In genomic region chr4:181832305-181832704, GRCh38 we compare ENCODE assay signal across 24 cellular contexts.
DNase-seq lines count a peak whose midpoint lies in the region; ATAC-seq and TF ChIP-seq lines count a peak whose summit lies in the region.
"Had no signal": no experiment of that assay in that cellular context is flagged by ENCODE, and none has a peak within 500 bp of the region (broad histone marks: within the 10 kb centered on the region; RNA-seq: fewer than 3 reads in every experiment).

No MANE protein-coding gene starts in this region.

- H3K9me3 Mint-ChIP-seq in glutamatergic neuron (ENCODE audit: unreplicated experiment) = peaks cover 2% of the 10 kb centered on the region
- peaks cover 3% of the 10 kb centered on the region for H3K9me3 Mint-ChIP-seq in osteocyte (ENCODE audit: unreplicated experiment)

- H3F3A ChIP-seq in PC-3 (ENCODE audit: low read length, unreplicated experiment) = no peaks in the 10 kb centered on the region

- no TSS peak for BruUV-seq in PC-3 (replicated peaks; lab: Mats Ljungman, UMichigan)

- intact Hi-C loops in PC-3 (cut with micrococcal nuclease) = no loop called here

- H3K27ac Mint-ChIP-seq in glutamatergic neuron (ENCODE audit: unreplicated experiment) = peak overlapping the region; percentile 9
- no peak overlapping the region for H3K27ac Mint-ChIP-seq in osteocyte (ENCODE audit: unreplicated experiment)

- DNase-seq in NCI-H146 treated with DMSO at 0.1 percent for 48 hours (lab: John Stamatoyannopoulos, UW; ENCODE audit: unreplicated experiment) (peak; percentile 91), NCI-H146 (lab: John Stamatoyannopoulos, UW) (no peak), NCI-H69 (lab: John Stamatoyannopoulos, UW) (peak; percentile 76), glutamatergic neuron (no peak), NOMO-1 treated with DMSO at 0.1 percent for 48 hours (lab: John Stamatoyannopoulos, UW; ENCODE audit: unreplicated experiment) (no peak), PC-3 (no peak), osteocyte (ENCODE audit: extremely low spot score, unreplicated experiment) (no peak)
- DNase-seq: 8988T, Calu3, EL, GF-D8, H7, Kasumi-1, MV-4-11, NCI-H1105, NCI-H1436 treated with DMSO at 0.1 percent for 48 hours, NCI-H2029, NCI-H446, PC-9, Right ventricle myocardium superior, RPMI8226 had no signal

- H3K79me2 ChIP-seq in PC-3 (ENCODE audit: low read length) = no peaks in the 10 kb centered on the region

- POLR2A ChIA-PET in PC-3 (lab: Charles Lee; ENCODE audit: unreplicated experiment) = no interaction called here

- H3K4me1 Mint-ChIP-seq in glutamatergic neuron (ENCODE audit: low read depth, unreplicated experiment) = peaks cover 5% of the 10 kb centered on the region
- no peaks in the 10 kb centered on the region for H3K4me1 Mint-ChIP-seq in osteocyte (ENCODE audit: unreplicated experiment)

- CTCF ChIA-PET in PC-3 (lab: Charles Lee) = no interaction called here

- no peaks in the 10 kb centered on the region for H3K36me3 Mint-ChIP-seq in glutamatergic neuron (ENCODE audit: unreplicated experiment)
- no peaks in the 10 kb centered on the region for H3K36me3 Mint-ChIP-seq in osteocyte (ENCODE audit: unreplicated experiment)

- H3K27ac ChIP-seq in PC-3 (ENCODE audit: low read length) = no peak overlapping the region
- H3K27ac ChIP-seq: PC-9, SJSA1 had no signal

- peak overlapping the region; percentile 53 for H3K4me2 ChIP-seq in skeletal muscle satellite cell (ENCODE audit: low read length)
- H3K4me2 ChIP-seq in PC-3 (ENCODE audit: low read length) = no peak overlapping the region
- H3K4me2 ChIP-seq: PC-9 had no signal

- no peaks in the 10 kb centered on the region for H3K36me3 ChIP-seq in skeletal muscle satellite cell (ENCODE audit: insufficient read depth, low read length)
- H3K36me3 ChIP-seq in PC-3 (ENCODE audit: low read depth, low read length) = no peaks in the 10 kb centered on the region
- H3K36me3 ChIP-seq: SJSA1 had no signal

- H3K9me2 ChIP-seq in PC-3 (replicated peaks; ENCODE audit: low read length) = no peaks in the 10 kb centered on the region

- H3K9me3 ChIP-seq in skeletal muscle satellite cell (replicated peaks; ENCODE audit: low read length) (no peaks in the 10 kb centered on the region), PC-3 (ENCODE audit: low read length) (no peaks in the 10 kb centered on the region)
- H3K9me3 ChIP-seq: SJSA1 had no signal

- no peaks in the 10 kb centered on the region for H4K20me1 ChIP-seq in PC-3 (ENCODE audit: low read length)

- ATAC-seq in PC-3 = no peak
- ATAC-seq: K562 had no signal

- H3K27me3 Mint-ChIP-seq in glutamatergic neuron (ENCODE audit: unreplicated experiment) = peaks cover 9% of the 10 kb centered on the region
- no peaks in the 10 kb centered on the region for H3K27me3 Mint-ChIP-seq in osteocyte (ENCODE audit: unreplicated experiment)

- H3K4me1 ChIP-seq in skeletal muscle satellite cell (ENCODE audit: control insufficient read depth, insufficient read depth, low read length) (no peaks in the 10 kb centered on the region), PC-3 (ENCODE audit: insufficient read depth, low read length) (no peaks in the 10 kb centered on the region)
- H3K4me1 ChIP-seq: SJSA1 had no signal

- H3K4me3 ChIP-seq in skeletal muscle satellite cell (ENCODE audit: low read length) (peak overlapping the region; percentile 32), PC-3 (ENCODE audit: low read length) (no peak overlapping the region)
- H3K4me3 ChIP-seq: K562, PC-9, SJSA1 had no signal

- TF ChIP-seq CTCF in glutamatergic neuron (IDR thresholded peaks at IDR 0.05; ENCODE audit: partially characterized antibody, unreplicated experiment) = no peak
- no peak for TF ChIP-seq CTCF in PC-3 (conservative IDR thresholded peaks at IDR 0.05; ENCODE audit: low read depth, low read length)
- TF ChIP-seq CTCF in osteocyte (IDR thresholded peaks at IDR 0.05) = no peak

- no peak overlapping the region for H2AFZ ChIP-seq in PC-3 (ENCODE audit: low read length)
- H2AFZ ChIP-seq: PC-9 had no signal

- H3K27me3 ChIP-seq in skeletal muscle satellite cell (ENCODE audit: control insufficient read depth, insufficient read depth, low read length) = no peaks in the 10 kb centered on the region
- no peaks in the 10 kb centered on the region for H3K27me3 ChIP-seq in PC-3 (ENCODE audit: low read length)
- H3K27me3 ChIP-seq: SJSA1 had no signal

- H3K9ac ChIP-seq in skeletal muscle satellite cell (ENCODE audit: low read depth, low read length) = peak overlapping the region; percentile 8
- H3K9ac ChIP-seq in PC-3 (ENCODE audit: low read length) = no peak overlapping the region

- H3K4me3 Mint-ChIP-seq in glutamatergic neuron (ENCODE audit: unreplicated experiment) = no peak overlapping the region
- H3K4me3 Mint-ChIP-seq in osteocyte (ENCODE audit: unreplicated experiment) = no peak overlapping the region

Comparison
In these comparisons a context has a peak if more than half of its experiments do, and no peak if none do; other contexts are left out.
1. DNase-seq: peak in NCI-H146 treated with DMSO at 0.1 percent for 48 hours (single experiment) and NCI-H69 (single experiment); none in NCI-H146 (single experiment), glutamatergic neuron (single experiment), NOMO-1 treated with DMSO at 0.1 percent for 48 hours (single experiment), PC-3 (single experiment) and osteocyte (single experiment).